ENCODE assay signal across 1 cellular context in the genomic region with DNA sequence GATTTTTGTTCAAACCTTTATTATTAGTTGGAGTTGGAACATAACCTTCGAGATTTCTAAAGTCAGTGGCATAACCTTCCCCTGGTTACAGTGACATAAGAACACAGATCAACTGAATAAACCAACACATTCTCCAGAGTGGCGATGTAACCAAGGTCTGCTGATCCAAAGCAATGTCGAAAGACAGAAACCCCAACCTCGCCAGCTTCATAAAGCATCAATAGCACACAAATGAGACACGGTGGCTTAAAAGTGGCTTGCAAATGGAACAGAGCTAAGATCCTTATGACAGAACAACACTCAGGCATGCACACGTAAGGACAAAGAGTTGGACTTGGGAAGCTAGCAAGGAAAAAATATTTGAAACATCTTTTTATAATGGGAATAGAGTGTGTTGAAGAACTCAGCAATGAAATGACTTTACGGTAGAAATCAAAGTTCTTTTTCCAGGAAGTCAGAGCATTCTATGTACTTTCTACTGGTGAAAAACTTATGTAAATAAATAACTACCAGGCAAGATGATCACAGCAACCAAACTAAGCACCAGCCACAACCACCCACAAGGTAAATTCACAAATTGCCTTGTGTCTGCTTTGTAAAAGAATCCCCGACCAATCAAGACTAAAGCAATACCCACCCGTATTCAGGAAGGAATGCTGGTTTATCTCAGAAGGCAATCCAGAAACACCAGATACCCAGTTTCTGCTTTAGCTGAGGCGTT.
TF ChIP-seq lines count a peak whose summit lies in the region.

No MANE protein-coding gene starts in this region.

TF ChIP-seq in liver, 16 proteins besides CTCF, POLR2A, EP300 and RAD21:
- TF ChIP-seq RXRA (IDR thresholded peaks at IDR 0.05), result peak in 1 of 2 donors; percentile 19
- TF ChIP-seq HNF4A (conservative IDR thresholded peaks at IDR 0.05), result peak; percentile 32 to 52
- TF ChIP-seq, protein P1, sequence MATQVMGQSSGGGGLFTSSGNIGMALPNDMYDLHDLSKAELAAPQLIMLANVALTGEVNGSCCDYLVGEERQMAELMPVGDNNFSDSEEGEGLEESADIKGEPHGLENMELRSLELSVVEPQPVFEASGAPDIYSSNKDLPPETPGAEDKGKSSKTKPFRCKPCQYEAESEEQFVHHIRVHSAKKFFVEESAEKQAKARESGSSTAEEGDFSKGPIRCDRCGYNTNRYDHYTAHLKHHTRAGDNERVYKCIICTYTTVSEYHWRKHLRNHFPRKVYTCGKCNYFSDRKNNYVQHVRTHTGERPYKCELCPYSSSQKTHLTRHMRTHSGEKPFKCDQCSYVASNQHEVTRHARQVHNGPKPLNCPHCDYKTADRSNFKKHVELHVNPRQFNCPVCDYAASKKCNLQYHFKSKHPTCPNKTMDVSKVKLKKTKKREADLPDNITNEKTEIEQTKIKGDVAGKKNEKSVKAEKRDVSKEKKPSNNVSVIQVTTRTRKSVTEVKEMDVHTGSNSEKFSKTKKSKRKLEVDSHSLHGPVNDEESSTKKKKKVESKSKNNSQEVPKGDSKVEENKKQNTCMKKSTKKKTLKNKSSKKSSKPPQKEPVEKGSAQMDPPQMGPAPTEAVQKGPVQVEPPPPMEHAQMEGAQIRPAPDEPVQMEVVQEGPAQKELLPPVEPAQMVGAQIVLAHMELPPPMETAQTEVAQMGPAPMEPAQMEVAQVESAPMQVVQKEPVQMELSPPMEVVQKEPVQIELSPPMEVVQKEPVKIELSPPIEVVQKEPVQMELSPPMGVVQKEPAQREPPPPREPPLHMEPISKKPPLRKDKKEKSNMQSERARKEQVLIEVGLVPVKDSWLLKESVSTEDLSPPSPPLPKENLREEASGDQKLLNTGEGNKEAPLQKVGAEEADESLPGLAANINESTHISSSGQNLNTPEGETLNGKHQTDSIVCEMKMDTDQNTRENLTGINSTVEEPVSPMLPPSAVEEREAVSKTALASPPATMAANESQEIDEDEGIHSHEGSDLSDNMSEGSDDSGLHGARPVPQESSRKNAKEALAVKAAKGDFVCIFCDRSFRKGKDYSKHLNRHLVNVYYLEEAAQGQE (IDR thresholded peaks at IDR 0.05), result no peak
- TF ChIP-seq JUND (IDR thresholded peaks at IDR 0.05), result peak in 1 of 2 donors; percentile 41
- peak; percentile 17 for TF ChIP-seq MAX (IDR thresholded peaks at IDR 0.05)
- TF ChIP-seq ZBTB33 (IDR thresholded peaks at IDR 0.05), result peak; percentile 29
- TF ChIP-seq TAF1 (conservative IDR thresholded peaks at IDR 0.05), result no peak
- no peak for TF ChIP-seq NR2F2 (IDR thresholded peaks at IDR 0.05)
- TF ChIP-seq HNF4G (IDR thresholded peaks at IDR 0.05), result no peak
- no peak for TF ChIP-seq FOXA1 (IDR thresholded peaks at IDR 0.05)
- TF ChIP-seq SP1 (IDR thresholded peaks at IDR 0.05), result peak; percentile 68
- no peak for TF ChIP-seq EGR1 (IDR thresholded peaks at IDR 0.05; ENCODE audit: low read depth in 2 of 2)
- TF ChIP-seq ATF3 (IDR thresholded peaks at IDR 0.05), result no peak
- TF ChIP-seq FOXA2 (IDR thresholded peaks at IDR 0.05), result peak; percentile 57
- no peak for TF ChIP-seq GABPA (IDR thresholded peaks at IDR 0.05 in 1 of 2, conservative IDR thresholded peaks at IDR 0.05 in 1 of 2)
- TF ChIP-seq YY1 (IDR thresholded peaks at IDR 0.05), result peak; percentile 11
TF ChIP-seq in liver: peak in this region for 8.
